Comparison of ENCODE assay signal across 24 cellular contexts in the genomic region with DNA sequence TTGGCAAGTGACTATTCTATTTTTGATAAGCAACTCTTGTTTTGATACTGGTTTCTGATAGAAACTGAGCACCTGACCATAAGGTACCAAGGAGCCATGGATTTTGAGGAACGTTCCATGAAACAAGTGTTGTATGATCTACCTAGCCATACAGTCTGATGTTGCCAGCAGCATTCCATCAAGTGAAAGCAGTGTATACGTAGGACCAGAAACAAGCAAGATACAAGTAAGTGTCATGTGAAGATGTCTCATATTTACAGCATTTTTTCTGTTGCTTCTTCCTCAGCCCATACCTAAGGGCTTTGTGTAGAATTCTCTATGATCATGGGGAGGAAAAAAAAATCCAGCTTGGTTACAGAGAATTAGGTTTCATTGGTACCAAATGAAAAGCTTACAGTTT.
"Had no signal": no experiment of that assay in that cellular context is flagged by ENCODE, and none has a peak within 500 bp of the region (broad histone marks: within the 10 kb centered on the region; RNA-seq: fewer than 3 reads in every experiment).

No MANE protein-coding gene starts in this region.

- H3K27me3 ChIP-seq: neural progenitor cell, ovary, right lobe of liver, sigmoid colon, stomach, thyroid gland, tibial nerve, upper lobe of right lung, uterus had no signal

- H3K27ac ChIP-seq: neural progenitor cell, ovary, parathyroid adenoma, psoas muscle, right lobe of liver, sigmoid colon, stomach, thoracic aorta, thyroid gland, tibial nerve, upper lobe of right lung, uterus had no signal

- H2AFZ ChIP-seq: neural progenitor cell, parathyroid adenoma had no signal

- DNase-seq: natural killer cell; occipital lobe; ovary; posterior cingulate gyrus; psoas muscle; right cardiac atrium; right lobe of liver; sigmoid colon; small intestine; stimulated activated CD4-positive, alpha-beta T cell treated with anti-CD3 and anti-CD28 coated beads, Interleukin-15, amount 100 ng/mL, for 24 hours; stimulated activated CD4-positive, alpha-beta T cell treated with anti-CD3 and anti-CD28 coated beads, Interleukin-2, amount 100 ng/mL, for 24 hours; stimulated activated CD4-positive, alpha-beta T cell treated with anti-CD3 and anti-CD28 coated beads, Interleukin-2, amount 100 ng/mL, for 48 hours; stimulated activated CD4-positive, alpha-beta T cell treated with anti-CD3 and anti-CD28 coated beads, Interleukin-4, amount 100 ng/mL, for 24 hours; stimulated activated naive B cell treated with anti-CD40 and anti-IgM and Interleukin-4, amounts not matched to agents 10 μg/mL and 1 μg/mL and 100 μg/mL, for 72 hours; stimulated activated naive CD4-positive, alpha-beta T cell treated with Interleukin-2 at 50 U/mL for 16 hours; stomach; thyroid gland; upper lobe of right lung; uterus had no signal

- H3K79me2 ChIP-seq: parathyroid adenoma had no signal

- ATAC-seq: natural killer cell; psoas muscle; right cardiac atrium; right lobe of liver; stimulated activated effector memory CD8-positive, alpha-beta T cell treated with anti-CD3 and anti-CD28 coated beads, Interleukin-12 subunit alpha, Interleukin-12 subunit beta, amount 100 ng/mL, for 72 hours; stimulated activated naive B cell treated with anti-CD40 and anti-IgM and Interleukin-4, amounts not matched to agents 10 μg/mL and 1 μg/mL and 100 μg/mL, for 72 hours; upper lobe of right lung had no signal

- H3K9ac ChIP-seq: neural progenitor cell, parathyroid adenoma had no signal

- FAIRE-seq: small intestine had no signal

- H3K4me1 ChIP-seq: neural progenitor cell, parathyroid adenoma, psoas muscle, right lobe of liver, sigmoid colon, stomach, thyroid gland, tibial nerve, upper lobe of right lung, uterus had no signal

- H3K4me2 ChIP-seq: neural progenitor cell had no signal

- H3K36me3 ChIP-seq: neural progenitor cell, ovary, right lobe of liver, sigmoid colon, stomach, thoracic aorta, thyroid gland, tibial nerve, upper lobe of right lung, uterus had no signal

- H3K4me3 ChIP-seq: neural progenitor cell, ovary, psoas muscle, right lobe of liver, sigmoid colon, stomach, thoracic aorta, thyroid gland, tibial nerve, upper lobe of right lung, uterus had no signal

- H3K9me3 ChIP-seq: ovary, psoas muscle, right lobe of liver, sigmoid colon, stomach, thoracic aorta, thyroid gland, tibial nerve, upper lobe of right lung, uterus had no signal
